Comparison of ENCODE assay signal across 7 cellular contexts in genomic region chr9:121358747-121359146, GRCh38. TPM values are rescaled to one million over a fixed set of nuclear protein-coding genes. Genes with fewer than 3 reads are reported as not detected.
DNase-seq lines count a peak whose midpoint lies in the region; ATAC-seq lines count a peak whose summit lies in the region.

No MANE protein-coding gene starts in this region.

- H3K27ac ChIP-seq in GM23248 = no peak overlapping the region

- no peak overlapping the region for H2AFZ ChIP-seq in GM23248

- H3K9me3 ChIP-seq in GM23248 (ENCODE audit: low read depth) = no peaks in the 10 kb centered on the region

- H3K79me2 ChIP-seq in GM23248 (ENCODE audit: insufficient read depth) = peaks cover 25% of the 10 kb centered on the region

- POLR2A ChIA-PET in T-cell (lab: Charles Lee) = no interaction called here

- H3K9me2 ChIP-seq in GM23248 (ENCODE audit: insufficient read depth) = no peaks in the 10 kb centered on the region

- H4K20me1 ChIP-seq in GM23248 (ENCODE audit: insufficient read depth) = no peaks in the 10 kb centered on the region

- H3K4me2 ChIP-seq in GM23248 (ENCODE audit: unreplicated experiment) = peak overlapping the region; percentile 38

- H3K9ac ChIP-seq in GM23248 = peak overlapping the region; percentile 21; the same call in 1 of the 2 replicates

- intact Hi-C loops in left ventricle myocardium superior (cut with micrococcal nuclease) = no loop called here

- H3K4me1 Mint-ChIP-seq in T-cell = peaks cover 38 to 77% (median 66%) of the 10 kb centered on the region in 3 donors
- H3K4me1 Mint-ChIP-seq in stimulated activated naive CD8-positive, alpha-beta T cell treated with anti-CD3 and anti-CD28 coated beads, Interleukin-15, amount 100 ng/mL, for 72 hours = peaks cover 35% of the 10 kb centered on the region

- H3K4me3 ChIP-seq in GM23248 = peak overlapping the region; percentile 13; the same call in 1 of the 2 replicates

- H3F3A ChIP-seq in GM23248 (ENCODE audit: insufficient read depth) = peaks cover 34% of the 10 kb centered on the region

- CTCF ChIA-PET in T-cell (lab: Charles Lee) = interaction anchor here in 1 of 2 donors (0.6 kb wide), 1 partner anchor 37 kb away, joined by 6 read pairs; no protein-coding TSS in a partner anchor

- H3K36me3 Mint-ChIP-seq in T-cell = peaks cover 15% of the 10 kb centered on the region

- no peaks in the 10 kb centered on the region for H3K36me3 ChIP-seq in GM23248 (ENCODE audit: low read depth)

- in situ Hi-C loops in GM23248 (cut with MboI) = no loop called here

- WGBS in GM23248 (ENCODE audit: low coverage in 1 of 2, low lambda C conversion rate in 2 of 2, missing lambda C conversion rate in 2 of 2), 2 experiments = 79 to 83% methylated on average over 3 of the region's 3 CpGs

- peak overlapping the region; percentile 47 to 67 (median 53) for H3K4me3 Mint-ChIP-seq in T-cell
- H3K4me3 Mint-ChIP-seq in stimulated activated naive CD8-positive, alpha-beta T cell treated with anti-CD3 and anti-CD28 coated beads, Interleukin-15, amount 100 ng/mL, for 72 hours = peak overlapping the region; percentile 52 to 79

- peaks cover 49% of the 10 kb centered on the region for H3K4me1 ChIP-seq in GM23248 (ENCODE audit: insufficient read depth)

- no peaks in the 10 kb centered on the region for H3K27me3 ChIP-seq in GM23248 (replicated peaks; ENCODE audit: insufficient read depth)

- no peaks in the 10 kb centered on the region for H3K27me3 Mint-ChIP-seq in T-cell
- H3K27me3 Mint-ChIP-seq in stimulated activated naive CD8-positive, alpha-beta T cell treated with anti-CD3 and anti-CD28 coated beads, Interleukin-15, amount 100 ng/mL, for 72 hours = no peaks in the 10 kb centered on the region

- H3K27ac Mint-ChIP-seq in T-cell = peak overlapping the region; percentile 87 to 91
- H3K27ac Mint-ChIP-seq in stimulated activated naive CD8-positive, alpha-beta T cell treated with anti-CD3 and anti-CD28 coated beads, Interleukin-15, amount 100 ng/mL, for 72 hours = peak overlapping the region; percentile 14 to 63

- DNase-seq in GM23248 (no peak), T-cell (no peak), left ventricle myocardium superior (no peak), middle frontal gyrus (ENCODE audit: extremely low spot score, low spot score) (no peak), RPMI8226 (no peak)
- no peak for DNase-seq in stimulated activated naive CD8-positive, alpha-beta T cell treated with anti-CD3 and anti-CD28 coated beads, Interleukin-15, amount 100 ng/mL, for 72 hours

- peak in 1 of 4 experiments; percentile 67 for ATAC-seq in T-cell (replicated peaks in 1 of 4)
- ATAC-seq in left ventricle myocardium superior = peak; percentile 5
- ATAC-seq in stimulated activated naive CD8-positive, alpha-beta T cell treated with anti-CD3 and anti-CD28 coated beads, Interleukin-15, amount 100 ng/mL, for 72 hours = peak; percentile 68
- ATAC-seq in GM21423 (IDR thresholded peaks at IDR 0.05; ENCODE audit: unreplicated experiment) = no peak

- no peaks in the 10 kb centered on the region for H3K9me3 Mint-ChIP-seq in T-cell
- no peaks in the 10 kb centered on the region for H3K9me3 Mint-ChIP-seq in stimulated activated naive CD8-positive, alpha-beta T cell treated with anti-CD3 and anti-CD28 coated beads, Interleukin-15, amount 100 ng/mL, for 72 hours

RNA-seq across cellular contexts. Expression of gene STOM, which starts 11.3 kb away (rescaled TPM):
- 67.7 and 68.5 TPM in 2 replicates for total RNA-seq in GM23248 (2014; rRNA removed; shearing (Covaris generic))
- 58.0 and 61.9 TPM in 2 replicates for polyA plus RNA-seq in GM23248 (2016; fragmentation: Nextera tagmentation; extraction: Ambion mirVana)
- total RNA-seq in T-cell (10 to 100 TPM; 24.2 to 73.9 (median 57.8) TPM), left ventricle myocardium superior (153 TPM)
